8 cellular contexts compared by ENCODE assay signal in genomic region chr3:15064835-15065549, GRCh38. TPM values are rescaled to one million over a fixed set of nuclear protein-coding genes. Genes with fewer than 3 reads are reported as not detected.
DNase-seq lines count a peak whose midpoint lies in the region; ATAC-seq and TF ChIP-seq lines count a peak whose summit lies in the region.

Gene MRPS25, minus strand, starts transcription at chr3:15065315. Its CDS starts 121 bp downstream, at chr3:15065194.

- H3K27me3 Mint-ChIP-seq in naive thymus-derived CD8-positive, alpha-beta T cell: no peaks in the 10 kb centered on the region
- H3K27me3 Mint-ChIP-seq in stimulated activated naive B cell treated with anti-CD40 and anti-IgM and Interleukin-4, amounts not matched to agents 10 μg/mL and 1 μg/mL and 100 μg/mL, for 72 hours: no peaks in the 10 kb centered on the region

- POLR2A ChIA-PET in naive thymus-derived CD8-positive, alpha-beta T cell (lab: Charles Lee): interaction anchor here (0.6 to 3.1 kb wide), 13 partner anchors 8 to 537 kb away, joined by 3 to 22 read pairs (median 4); partner anchors contain the start of genes BTD, CAPN7, CCDC174 and HACL1

- peak; percentile 91 for DNase-seq in Daoy (ENCODE audit: low read depth)
- DNase-seq in GOT3 (lab: John Stamatoyannopoulos, UW): peak; percentile 41
- peak; percentile 89 for DNase-seq in LHCN-M2 (ENCODE audit: low read depth)
- peak; percentile 94 for DNase-seq in RPMI8226
- peak; percentile 78 to 83 for DNase-seq in activated T-helper 1 cell treated with anti-CD3 and anti-CD28 coated beads, Interleukin-2, amount 50 U/mL, for 16 hours (ENCODE audit: low read depth in 1 of 2, low spot score in 1 of 2)
- DNase-seq in fibroblast of mammary gland (ENCODE audit: low read depth): peak; percentile 92
- peak; percentile 79 to 93 (median 88) for DNase-seq in naive thymus-derived CD8-positive, alpha-beta T cell
- DNase-seq in stimulated activated naive B cell treated with anti-CD40 and anti-IgM and Interleukin-4, amounts not matched to agents 10 μg/mL and 1 μg/mL and 100 μg/mL, for 72 hours: peak; percentile 90

- ATAC-seq in naive thymus-derived CD8-positive, alpha-beta T cell: peak; percentile 97
- ATAC-seq in stimulated activated naive B cell treated with anti-CD40 and anti-IgM and Interleukin-4, amounts not matched to agents 10 μg/mL and 1 μg/mL and 100 μg/mL, for 72 hours (replicated peaks): peak; percentile 98 to 99

- H3K4me1 Mint-ChIP-seq in naive thymus-derived CD8-positive, alpha-beta T cell: peaks cover 13 to 29% (median 22%) of the 10 kb centered on the region in 4 donors
- peaks cover 10 to 31% of the 10 kb centered on the region in 2 donors for H3K4me1 Mint-ChIP-seq in stimulated activated naive B cell treated with anti-CD40 and anti-IgM and Interleukin-4, amounts not matched to agents 10 μg/mL and 1 μg/mL and 100 μg/mL, for 72 hours

- H3K36me3 Mint-ChIP-seq in naive thymus-derived CD8-positive, alpha-beta T cell: peaks cover 0 to 12% (median 0%) of the 10 kb centered on the region in 3 donors
- peaks cover 21 to 34% of the 10 kb centered on the region in 2 donors for H3K36me3 Mint-ChIP-seq in stimulated activated naive B cell treated with anti-CD40 and anti-IgM and Interleukin-4, amounts not matched to agents 10 μg/mL and 1 μg/mL and 100 μg/mL, for 72 hours

- no peaks in the 10 kb centered on the region for H3K9me3 Mint-ChIP-seq in naive thymus-derived CD8-positive, alpha-beta T cell
- no peaks in the 10 kb centered on the region for H3K9me3 Mint-ChIP-seq in stimulated activated naive B cell treated with anti-CD40 and anti-IgM and Interleukin-4, amounts not matched to agents 10 μg/mL and 1 μg/mL and 100 μg/mL, for 72 hours

- H3K4me3 Mint-ChIP-seq in naive thymus-derived CD8-positive, alpha-beta T cell: peak within 1 kb of the TSS; percentile 93 to 99 (median 96)
- H3K4me3 Mint-ChIP-seq in stimulated activated naive B cell treated with anti-CD40 and anti-IgM and Interleukin-4, amounts not matched to agents 10 μg/mL and 1 μg/mL and 100 μg/mL, for 72 hours: peak within 1 kb of the TSS; percentile 98 to 99

- peak within 1 kb of the TSS; percentile 92 to 98 (median 96) for H3K27ac Mint-ChIP-seq in naive thymus-derived CD8-positive, alpha-beta T cell
- H3K27ac Mint-ChIP-seq in stimulated activated naive B cell treated with anti-CD40 and anti-IgM and Interleukin-4, amounts not matched to agents 10 μg/mL and 1 μg/mL and 100 μg/mL, for 72 hours: peak within 1 kb of the TSS; percentile 99

- H3K4me3 ChIP-seq in fibroblast of mammary gland (ENCODE audit: control insufficient read depth, low read depth, low read length): peak within 1 kb of the TSS; percentile 91

- no peak for TF ChIP-seq CTCF in fibroblast of mammary gland (conservative IDR thresholded peaks at IDR 0.05; ENCODE audit: control insufficient read depth, insufficient read depth, low read depth, low read length)

RNA-seq across cellular contexts. Expression of gene MRPS25, which starts in this region (rescaled TPM):
- total RNA-seq in Daoy (2014; rRNA removed; shearing (Covaris generic)): 19.4 and 26.2 TPM in 2 replicates
- total RNA-seq in LHCN-M2 (2014; rRNA removed): 35.1 and 39.3 TPM in 2 replicates
- 33.6 TPM for polyA plus RNA-seq in LHCN-M2 (2012)
- 10 to 100 TPM; 89.2 to 90.4 TPM for total RNA-seq in naive thymus-derived CD8-positive, alpha-beta T cell
- polyA plus RNA-seq in naive thymus-derived CD8-positive, alpha-beta T cell: 10 to 100 TPM; 23.5 to 27.7 (median 27.3) TPM

Comparison
In these comparisons a context has a peak if more than half of its experiments do, and no peak if none do; other contexts are left out.
1. Peak in every context shown above with its lines: DNase-seq, ATAC-seq and H3K4me3 ChIP-seq.
2. DNase-seq: peak in every context shown above with its lines; median percentile 94 in RPMI8226; 92 in fibroblast of mammary gland; 91 in Daoy; 90 in stimulated activated naive B cell treated with anti-CD40 and anti-IgM and Interleukin-4, amounts not matched to agents 10 μg/mL and 1 μg/mL and 100 μg/mL, for 72 hours; 89 in LHCN-M2; 88 in naive thymus-derived CD8-positive, alpha-beta T cell; 80 in activated T-helper 1 cell treated with anti-CD3 and anti-CD28 coated beads, Interleukin-2, amount 50 U/mL, for 16 hours; 41 in GOT3.